ENCODE assay signal across 9 cellular contexts in genomic region chr5:141753971-141754713, GRCh38.
DNase-seq lines count a peak whose midpoint lies in the region; FAIRE-seq and TF ChIP-seq lines count a peak whose summit lies in the region.
"Had no signal": no experiment of that assay in that cellular context is flagged by ENCODE, and none has a peak within 500 bp of the region (broad histone marks: within the 10 kb centered on the region; RNA-seq: fewer than 3 reads in every experiment).

No MANE protein-coding gene starts in this region.

- FAIRE-seq in HTR-8/SVneo (lab: Jason Lieb, UNC): no peak
- peak; percentile 64 for FAIRE-seq in keratinocyte (lab: Jason Lieb, UNC)

- no peak overlapping the region for H3K9ac ChIP-seq in keratinocyte (ENCODE audit: control insufficient read depth, extremely low read depth, insufficient read depth, low read length)
- H3K9ac ChIP-seq in smooth muscle cell (ENCODE audit: low read depth): no peak overlapping the region

- 24% methylated on average over 11 of the region's 11 CpGs for WGBS in smooth muscle cell (ENCODE audit: low lambda C conversion rate)

- H3K9me3 Mint-ChIP-seq in Calu3 (ENCODE audit: low read depth, unreplicated experiment): no peaks in the 10 kb centered on the region
- no peaks in the 10 kb centered on the region for H3K9me3 Mint-ChIP-seq in activated T-helper 2 cell treated with anti-CD3 and anti-CD28 coated beads, Interferon-gamma antibody, Interleukin-2, Interleukin-4, amounts not matched to agents 10 μg/mL and 5 μg/mL and 100 μg/mL, durations not matched to agents 14 hours and 24 hours and 36 hours

- no peaks in the 10 kb centered on the region for H3K9me1 ChIP-seq in keratinocyte (ENCODE audit: control insufficient read depth, extremely low read depth, insufficient read depth, low read length)

- peaks cover 73% of the 10 kb centered on the region for H3K27me3 Mint-ChIP-seq in Calu3 (ENCODE audit: unreplicated experiment)
- peaks cover 43% of the 10 kb centered on the region for H3K27me3 Mint-ChIP-seq in activated T-helper 2 cell treated with anti-CD3 and anti-CD28 coated beads, Interferon-gamma antibody, Interleukin-2, Interleukin-4, amounts not matched to agents 10 μg/mL and 5 μg/mL and 100 μg/mL, durations not matched to agents 14 hours and 24 hours and 36 hours (ENCODE audit: low read depth)

- TF ChIP-seq CTCF in Calu3 (IDR thresholded peaks at IDR 0.05; ENCODE audit: unreplicated experiment): no peak
- no peak for TF ChIP-seq CTCF in keratinocyte (optimal IDR thresholded peaks at IDR 0.05 in 1 of 3, IDR thresholded peaks at IDR 0.05 in 1 of 3, conservative IDR thresholded peaks at IDR 0.05 in 1 of 3; ENCODE audit: extremely low read depth in 1 of 3, insufficient read depth in 2 of 3, low read length in 3 of 3)
- TF ChIP-seq CTCF in smooth muscle cell (IDR thresholded peaks at IDR 0.05; ENCODE audit: borderline replicate concordance, insufficient read depth, poor library complexity, severe bottlenecking): no peak

- H3K4me1 ChIP-seq in keratinocyte (ENCODE audit: control insufficient read depth, extremely low read depth, insufficient read depth, low read length): no peaks in the 10 kb centered on the region
- peaks cover 17% of the 10 kb centered on the region for H3K4me1 ChIP-seq in smooth muscle cell (ENCODE audit: low read depth)

- BruUV-seq in Calu3 (replicated peaks; lab: Mats Ljungman, UMichigan): no TSS peak

- peaks cover 5% of the 10 kb centered on the region for H3K36me3 Mint-ChIP-seq in Calu3 (ENCODE audit: insufficient read depth, unreplicated experiment)
- no peaks in the 10 kb centered on the region for H3K36me3 Mint-ChIP-seq in activated T-helper 2 cell treated with anti-CD3 and anti-CD28 coated beads, Interferon-gamma antibody, Interleukin-2, Interleukin-4, amounts not matched to agents 10 μg/mL and 5 μg/mL and 100 μg/mL, durations not matched to agents 14 hours and 24 hours and 36 hours (ENCODE audit: low read depth)

- H3K27ac ChIP-seq in keratinocyte (ENCODE audit: control insufficient read depth, insufficient read depth, low read length) (no peak overlapping the region), smooth muscle cell (ENCODE audit: low read depth) (no peak overlapping the region)

- H3K79me2 ChIP-seq in keratinocyte (ENCODE audit: control insufficient read depth, insufficient read depth, low read length): no peaks in the 10 kb centered on the region
- no peaks in the 10 kb centered on the region for H3K79me2 ChIP-seq in smooth muscle cell (ENCODE audit: low read depth)

- H3K27me3 ChIP-seq in keratinocyte (ENCODE audit: control insufficient read depth, extremely low read depth, insufficient read depth, low read length) (peaks cover 51% of the 10 kb centered on the region), smooth muscle cell (ENCODE audit: low read depth) (peaks cover 56% of the 10 kb centered on the region)

- H3K4me3 Mint-ChIP-seq in Calu3 (ENCODE audit: low read depth, unreplicated experiment): no peak overlapping the region
- H3K4me3 Mint-ChIP-seq in activated T-helper 2 cell treated with anti-CD3 and anti-CD28 coated beads, Interferon-gamma antibody, Interleukin-2, Interleukin-4, amounts not matched to agents 10 μg/mL and 5 μg/mL and 100 μg/mL, durations not matched to agents 14 hours and 24 hours and 36 hours (ENCODE audit: low read depth): no peak overlapping the region

- H4K20me1 ChIP-seq in keratinocyte (ENCODE audit: control insufficient read depth, extremely low read depth, insufficient read depth, low read length): no peaks in the 10 kb centered on the region
- H4K20me1 ChIP-seq in smooth muscle cell (ENCODE audit: low read depth): no peaks in the 10 kb centered on the region

- peak; percentile 63 for DNase-seq in Calu3
- DNase-seq in HTR-8/SVneo (ENCODE audit: insufficient read length, low spot score): peak; percentile 59
- peak; percentile 13 for DNase-seq in activated T-helper 2 cell treated with anti-CD3 and anti-CD28 coated beads, Interferon-gamma antibody, Interleukin-2, Interleukin-4, amounts not matched to agents 10 μg/mL and 5 μg/mL and 100 μg/mL, durations not matched to agents 14 hours and 24 hours and 36 hours (ENCODE audit: low spot score)
- peak; percentile 49 for DNase-seq in keratinocyte (ENCODE audit: low read depth, low spot score)
- no peak for DNase-seq in NCI-H345 treated with DMSO at 0.1 percent for 48 hours (lab: John Stamatoyannopoulos, UW; ENCODE audit: unreplicated experiment)
- DNase-seq in COR-L47 (lab: John Stamatoyannopoulos, UW): no peak
- no peak for DNase-seq in NCI-H2081 treated with DMSO at 0.1 percent for 48 hours (lab: John Stamatoyannopoulos, UW)
- no peak for DNase-seq in smooth muscle cell (lab: John Stamatoyannopoulos, UW; ENCODE audit: unreplicated experiment)
- DNase-seq: NCI-H1092 had no signal

- intact Hi-C loops in Calu3 (cut with micrococcal nuclease; ENCODE audit: unreplicated experiment): loop anchor here (1.0 kb wide), 1 partner anchor 11 kb away; no protein-coding TSS in a partner anchor
- intact Hi-C loops in activated T-helper 2 cell treated with anti-CD3 and anti-CD28 coated beads, Interferon-gamma antibody, Interleukin-2, Interleukin-4, amounts not matched to agents 10 μg/mL and 5 μg/mL and 100 μg/mL, durations not matched to agents 14 hours and 24 hours and 36 hours (cut with micrococcal nuclease): no loop called here

- H2AFZ ChIP-seq in keratinocyte (ENCODE audit: control insufficient read depth, low read length) (no peak overlapping the region), smooth muscle cell (ENCODE audit: low read depth) (no peak overlapping the region)

- H3F3A ChIP-seq in smooth muscle cell (ENCODE audit: low read depth): no peaks in the 10 kb centered on the region

- H3K36me3 ChIP-seq in keratinocyte (ENCODE audit: control insufficient read depth in 2 of 2, extremely low read depth in 1 of 2, insufficient read depth in 2 of 2, low read length in 2 of 2) (no peaks in the 10 kb centered on the region), smooth muscle cell (ENCODE audit: low read depth) (no peaks in the 10 kb centered on the region)

- CTCF ChIA-PET in Calu3 (lab: Charles Lee): interaction anchor here (0.6 to 1.7 kb wide), 2 partner anchors 13 to 124 kb away, joined by 4 to 8 read pairs; partner anchors contain the start of gene PCDH1

- peaks cover 20% of the 10 kb centered on the region for H3K4me1 Mint-ChIP-seq in Calu3 (ENCODE audit: low read depth, unreplicated experiment)
- no peaks in the 10 kb centered on the region for H3K4me1 Mint-ChIP-seq in activated T-helper 2 cell treated with anti-CD3 and anti-CD28 coated beads, Interferon-gamma antibody, Interleukin-2, Interleukin-4, amounts not matched to agents 10 μg/mL and 5 μg/mL and 100 μg/mL, durations not matched to agents 14 hours and 24 hours and 36 hours (ENCODE audit: low read depth)

- H3K4me2 ChIP-seq in keratinocyte (ENCODE audit: control insufficient read depth, extremely low read depth, insufficient read depth, low read depth, low read length) (no peak overlapping the region), smooth muscle cell (no peak overlapping the region)

- H3K9me3 ChIP-seq in keratinocyte (ENCODE audit: control insufficient read depth, low read depth, low read length): no peaks in the 10 kb centered on the region
- no peaks in the 10 kb centered on the region for H3K9me3 ChIP-seq in smooth muscle cell (replicated peaks; ENCODE audit: low read depth)

- H3K4me3 ChIP-seq in keratinocyte (ENCODE audit: control insufficient read depth in 2 of 3, extremely low read depth in 1 of 3, insufficient read depth in 2 of 3, low read depth in 1 of 3, low read length in 3 of 3) (no peak overlapping the region), smooth muscle cell (no peak overlapping the region)

- dilution Hi-C loops in keratinocyte (cut with MboI; ENCODE audit: extremely low pct_ligation_motif_present, low sequenced_read_pairs): no loop called here

- H3K27ac Mint-ChIP-seq in Calu3 (ENCODE audit: unreplicated experiment): no peak overlapping the region
- no peak overlapping the region for H3K27ac Mint-ChIP-seq in activated T-helper 2 cell treated with anti-CD3 and anti-CD28 coated beads, Interferon-gamma antibody, Interleukin-2, Interleukin-4, amounts not matched to agents 10 μg/mL and 5 μg/mL and 100 μg/mL, durations not matched to agents 14 hours and 24 hours and 36 hours

Comparison
In these comparisons a context has a peak if more than half of its experiments do, and no peak if none do; other contexts are left out.
1. DNase-seq: peak in Calu3 (single experiment), HTR-8/SVneo (single experiment), activated T-helper 2 cell treated with anti-CD3 and anti-CD28 coated beads, Interferon-gamma antibody, Interleukin-2, Interleukin-4, amounts not matched to agents 10 μg/mL and 5 μg/mL and 100 μg/mL, durations not matched to agents 14 hours and 24 hours and 36 hours (single experiment) and keratinocyte (single experiment); none in NCI-H345 treated with DMSO at 0.1 percent for 48 hours (single experiment), COR-L47 (single experiment), NCI-H2081 treated with DMSO at 0.1 percent for 48 hours (single experiment) and smooth muscle cell (single experiment).